8 cellular contexts compared by ENCODE assay signal in genomic region chr11:47466701-47467250, GRCh38.
A peak's percentile ranks its signal among the peaks of the same experiment; 100 is the strongest.
DNase-seq lines count a peak whose midpoint lies in the region; ATAC-seq and TF ChIP-seq lines count a peak whose summit lies in the region.

No MANE protein-coding gene starts in this region.

- H3K36me3 ChIP-seq in BLaER1 (peaks cover 100% of the 10 kb centered on the region), mucosa of stomach (ENCODE audit: control insufficient read depth, insufficient read depth, low read length) (peaks cover 8% of the 10 kb centered on the region)

- peaks cover 4% of the 10 kb centered on the region; the same call in 1 of the 2 replicates for H3K4me1 ChIP-seq in BLaER1
- peaks cover 13% of the 10 kb centered on the region for H3K4me1 ChIP-seq in mucosa of stomach (ENCODE audit: control insufficient read depth, insufficient read depth, low read length)

- DNase-seq in NCI-H1417 treated with DMSO at 0.1 percent for 48 hours (lab: John Stamatoyannopoulos, UW) (peak; percentile 35), coronary artery (ENCODE audit: low spot score) (no peak)
- DNase-seq in stimulated activated CD4-positive, alpha-beta T cell treated with anti-CD3 and anti-CD28 coated beads, Interleukin-4, amount 100 ng/mL, for 4 hours: no peak

- no peak for TF ChIP-seq CTCF in coronary artery (IDR thresholded peaks at IDR 0.05)

- 0 out of 2 replicates have a peak overlapping the region, but pooled peaks have one; percentile 3 for H3K27ac ChIP-seq in BLaER1
- H3K27ac ChIP-seq in coronary artery: peak overlapping the region; percentile 33 to 81

- no peak overlapping the region for H3K4me2 ChIP-seq in BLaER1

- ATAC-seq in HG02571 (IDR thresholded peaks at IDR 0.05; ENCODE audit: unreplicated experiment) (no peak), HG03196 (IDR thresholded peaks at IDR 0.05; ENCODE audit: unreplicated experiment) (no peak), GM18519 (IDR thresholded peaks at IDR 0.05; ENCODE audit: low FRiP score, unreplicated experiment) (no peak)

- H3K4me3 ChIP-seq in BLaER1 (no peak overlapping the region), coronary artery (peak overlapping the region; percentile 25), mucosa of stomach (ENCODE audit: low read length) (no peak overlapping the region)

- no peak overlapping the region for H3K9ac ChIP-seq in BLaER1
- H3K9ac ChIP-seq in mucosa of stomach (ENCODE audit: low read length): peak overlapping the region; percentile 24

- peaks cover 92% of the 10 kb centered on the region for H4K20me1 ChIP-seq in BLaER1

- H3K9me3 ChIP-seq in BLaER1 (no peaks in the 10 kb centered on the region), mucosa of stomach (ENCODE audit: control insufficient read depth, low read length) (no peaks in the 10 kb centered on the region)

- H3K27me3 ChIP-seq in BLaER1: no peaks in the 10 kb centered on the region
- no peaks in the 10 kb centered on the region for H3K27me3 ChIP-seq in mucosa of stomach (ENCODE audit: control insufficient read depth, insufficient read depth, low read length)
